ENCODE assay signal across 12 cellular contexts in genomic region chr20:56875052-56875663, GRCh38.
DNase-seq lines count a peak whose midpoint lies in the region; ATAC-seq, FAIRE-seq and TF ChIP-seq lines count a peak whose summit lies in the region.
"Had no signal": no experiment of that assay in that cellular context is flagged by ENCODE, and none has a peak within 500 bp of the region (broad histone marks: within the 10 kb centered on the region; RNA-seq: fewer than 3 reads in every experiment).

No MANE protein-coding gene starts in this region.

- H3K27ac ChIP-seq in breast epithelium (no peak overlapping the region), SJSA1 (no peak overlapping the region)
- H3K27ac ChIP-seq: upper lobe of left lung had no signal

- H3K9me3 ChIP-seq in breast epithelium (no peaks in the 10 kb centered on the region), SJSA1 (replicated peaks) (no peaks in the 10 kb centered on the region)
- H3K9me3 ChIP-seq: upper lobe of left lung had no signal

- no peak for TF ChIP-seq POLR2A in breast epithelium (IDR thresholded peaks at IDR 0.05)

- no TSS peak for BruUV-seq in MCF 10A (replicated peaks; lab: Mats Ljungman, UMichigan)

- no peak for TF ChIP-seq CTCF in MCF 10A (IDR thresholded peaks at IDR 0.05; ENCODE audit: unreplicated experiment)
- no peak for TF ChIP-seq CTCF in breast epithelium (IDR thresholded peaks at IDR 0.05)
- no peak for TF ChIP-seq CTCF in foreskin fibroblast (IDR thresholded peaks at IDR 0.05; ENCODE audit: low read depth, low read length)

- H3K36me3 ChIP-seq in breast epithelium (no peaks in the 10 kb centered on the region), SJSA1 (no peaks in the 10 kb centered on the region)
- H3K36me3 ChIP-seq: upper lobe of left lung had no signal

- intact Hi-C loops in MCF 10A (cut with micrococcal nuclease) (loop anchor here (1.0 to 10.0 kb wide), 2 partner anchors 90 to 245 kb away; no protein-coding TSS in a partner anchor), breast epithelium (cut with DNase I; ENCODE audit: low total_unique reads) (no loop called here)

- H3K27me3 ChIP-seq in breast epithelium: peaks cover 0 to 6% of the 10 kb centered on the region in 2 donors
- H3K27me3 ChIP-seq in SJSA1 (replicated peaks): 0 out of 2 replicates have a peak, but pooled peaks cover 7% of the 10 kb centered on the region
- H3K27me3 ChIP-seq: upper lobe of left lung had no signal

- CTCF ChIA-PET in MCF 10A (lab: Yijun Ruan, JAX): interaction anchor here (0.7 to 2.0 kb wide), 7 partner anchors 31 to 1724 kb away, joined by 3 to 8 read pairs (median 3); no protein-coding TSS in a partner anchor

- POLR2A ChIA-PET in MCF 10A (lab: Yijun Ruan, JAX): interaction anchor here (0.6 to 1.7 kb wide), 13 partner anchors 10 to 476 kb away, joined by 3 to 9 read pairs (median 4); partner anchors contain the start of genes RAE1 and TFAP2C

- no peaks in the 10 kb centered on the region for H3K9me3 Mint-ChIP-seq in MCF 10A (ENCODE audit: unreplicated experiment)
- H3K9me3 Mint-ChIP-seq: activated naive CD4-positive, alpha-beta T cell treated with anti-CD3 and anti-CD28 coated beads, Interleukin-2, amount 50 U/mL, for 24 hours had no signal

- H3K4me1 Mint-ChIP-seq in MCF 10A (ENCODE audit: insufficient read depth, unreplicated experiment): peaks cover 7% of the 10 kb centered on the region
- H3K4me1 Mint-ChIP-seq: activated naive CD4-positive, alpha-beta T cell treated with anti-CD3 and anti-CD28 coated beads, Interleukin-2, amount 50 U/mL, for 24 hours had no signal

- peaks cover 7% of the 10 kb centered on the region for H3K36me3 Mint-ChIP-seq in MCF 10A (ENCODE audit: insufficient read depth, unreplicated experiment)
- H3K36me3 Mint-ChIP-seq: activated naive CD4-positive, alpha-beta T cell treated with anti-CD3 and anti-CD28 coated beads, Interleukin-2, amount 50 U/mL, for 24 hours had no signal

- peak; percentile 86 for FAIRE-seq in urothelium cell line (lab: Jason Lieb, UNC)

- peak overlapping the region; percentile 72 for H3K27ac Mint-ChIP-seq in MCF 10A (ENCODE audit: low read depth, unreplicated experiment)
- H3K27ac Mint-ChIP-seq: activated naive CD4-positive, alpha-beta T cell treated with anti-CD3 and anti-CD28 coated beads, Interleukin-2, amount 50 U/mL, for 24 hours had no signal

- DNase-seq in MCF 10A (ENCODE audit: unreplicated experiment) (peak; percentile 93), breast epithelium (ENCODE audit: low spot score in 2 of 2) (no peak), SJSA1 (ENCODE audit: low read depth in 1 of 2, low spot score in 2 of 2) (peak; percentile 46 to 79), foreskin fibroblast (peak; percentile 67 to 80), urothelium cell line (ENCODE audit: low spot score) (peak; percentile 91), hippocampal formation (lab: John Stamatoyannopoulos, UW) (no peak)
- DNase-seq: activated CD4-positive, CD25-positive, alpha-beta regulatory T cell; NCI-H526 treated with DMSO at 0.1 percent for 48 hours had no signal

- no peak for ATAC-seq in HG03135 (IDR thresholded peaks at IDR 0.05; ENCODE audit: unreplicated experiment)
- ATAC-seq in GM18907 (IDR thresholded peaks at IDR 0.05; ENCODE audit: unreplicated experiment): no peak

- no peaks in the 10 kb centered on the region for H3K27me3 Mint-ChIP-seq in MCF 10A (ENCODE audit: insufficient read depth, unreplicated experiment)

- no peaks in the 10 kb centered on the region for H3K4me1 ChIP-seq in breast epithelium
- peaks cover 6% of the 10 kb centered on the region for H3K4me1 ChIP-seq in SJSA1 (replicated peaks)
- H3K4me1 ChIP-seq: upper lobe of left lung had no signal

- H3K4me3 Mint-ChIP-seq in MCF 10A (ENCODE audit: unreplicated experiment): no peak overlapping the region
- H3K4me3 Mint-ChIP-seq: activated naive CD4-positive, alpha-beta T cell treated with anti-CD3 and anti-CD28 coated beads, Interleukin-2, amount 50 U/mL, for 24 hours had no signal

- H3K4me3 ChIP-seq in breast epithelium (no peak overlapping the region), SJSA1 (no peak overlapping the region), foreskin fibroblast (ENCODE audit: low read depth in 1 of 2, low read length in 2 of 2) (no peak overlapping the region)
- H3K4me3 ChIP-seq: upper lobe of left lung had no signal

Comparison
In these comparisons a context has a peak if more than half of its experiments do, and no peak if none do; other contexts are left out.
1. DNase-seq: peak in MCF 10A (single experiment), SJSA1 (2 of 2), foreskin fibroblast (2 of 2) and urothelium cell line (single experiment); none in breast epithelium (0 of 2) and hippocampal formation (0 of 2).